25 cellular contexts compared by ENCODE assay signal in genomic region chr1:53274541-53275185, GRCh38.
"Had no signal": no experiment of that assay in that cellular context is flagged by ENCODE, and none has a peak within 500 bp of the region (broad histone marks: within the 10 kb centered on the region; RNA-seq: fewer than 3 reads in every experiment).

No MANE protein-coding gene starts in this region.

- H3K27me3 ChIP-seq: breast epithelium, colonic mucosa, dorsolateral prefrontal cortex, esophagus squamous epithelium, gastrocnemius medialis, neural progenitor cell, stomach, tibial nerve had no signal

- H3K27ac Mint-ChIP-seq: activated CD4-positive, alpha-beta memory T cell treated with anti-CD3 and anti-CD28 coated beads, Interleukin-2, amount 10 ng/mL, durations not matched to agents 7 days and 5 days; activated naive CD8-positive, alpha-beta T cell treated with anti-CD3 and anti-CD28 coated beads for 36 hours; activated T-cell treated with anti-CD3 and anti-CD28 coated beads, Interleukin-2, amount 50 U/mL, for 24 hours; activated T-helper 17 cell treated with anti-CD3 and anti-CD28 coated beads, Interleukin-2, amount 50 U/mL, for 72 hours; effector memory CD8-positive, alpha-beta T cell; memory B cell; progenitor cell of endocrine pancreas had no signal

- H3K27me3 Mint-ChIP-seq: activated CD4-positive, alpha-beta memory T cell treated with anti-CD3 and anti-CD28 coated beads, Interleukin-2, amount 10 ng/mL, durations not matched to agents 7 days and 5 days; activated naive CD8-positive, alpha-beta T cell treated with anti-CD3 and anti-CD28 coated beads for 36 hours; activated T-cell treated with anti-CD3 and anti-CD28 coated beads, Interleukin-2, amount 50 U/mL, for 24 hours; activated T-helper 17 cell treated with anti-CD3 and anti-CD28 coated beads, Interleukin-2, amount 50 U/mL, for 72 hours; central memory CD8-positive, alpha-beta T cell; effector memory CD8-positive, alpha-beta T cell; memory B cell; progenitor cell of endocrine pancreas had no signal

- H3K36me3 ChIP-seq: breast epithelium, colonic mucosa, gastrocnemius medialis, neural progenitor cell, stomach, suprapubic skin had no signal

- H3K9me3 ChIP-seq: breast epithelium, colonic mucosa, esophagus squamous epithelium, gastrocnemius medialis, stomach, suprapubic skin, tibial nerve had no signal

- H3K4me3 Mint-ChIP-seq: activated CD4-positive, alpha-beta memory T cell treated with anti-CD3 and anti-CD28 coated beads, Interleukin-2, amount 10 ng/mL, durations not matched to agents 7 days and 5 days; activated naive CD8-positive, alpha-beta T cell treated with anti-CD3 and anti-CD28 coated beads for 36 hours; activated T-cell treated with anti-CD3 and anti-CD28 coated beads, Interleukin-2, amount 50 U/mL, for 24 hours; activated T-helper 17 cell treated with anti-CD3 and anti-CD28 coated beads, Interleukin-2, amount 50 U/mL, for 72 hours; central memory CD8-positive, alpha-beta T cell; effector memory CD8-positive, alpha-beta T cell; memory B cell; neural progenitor cell had no signal

- H3K4me3 ChIP-seq: breast epithelium, colonic mucosa, dorsolateral prefrontal cortex, esophagus squamous epithelium, gastrocnemius medialis, neural progenitor cell, stomach, suprapubic skin, tibial nerve had no signal

- ATAC-seq: activated T-helper 17 cell treated with anti-CD3 and anti-CD28 coated beads, Interleukin-2, amount 50 U/mL, for 72 hours; effector memory CD8-positive, alpha-beta T cell; gastrocnemius medialis; left ventricle myocardium superior had no signal

- H3K9ac ChIP-seq: neural progenitor cell had no signal

- H3K9me3 Mint-ChIP-seq: activated CD4-positive, alpha-beta memory T cell treated with anti-CD3 and anti-CD28 coated beads, Interleukin-2, amount 10 ng/mL, durations not matched to agents 7 days and 5 days; activated naive CD8-positive, alpha-beta T cell treated with anti-CD3 and anti-CD28 coated beads for 36 hours; activated T-cell treated with anti-CD3 and anti-CD28 coated beads, Interleukin-2, amount 50 U/mL, for 24 hours; activated T-helper 17 cell treated with anti-CD3 and anti-CD28 coated beads, Interleukin-2, amount 50 U/mL, for 72 hours; central memory CD8-positive, alpha-beta T cell; effector memory CD8-positive, alpha-beta T cell; memory B cell; neural progenitor cell had no signal

- H3K4me1 ChIP-seq: breast epithelium, colonic mucosa, gastrocnemius medialis, neural progenitor cell, stomach, tibial nerve had no signal

- FAIRE-seq: astrocyte, urothelium cell line had no signal

- H3K27ac ChIP-seq: breast epithelium, colonic mucosa, dorsolateral prefrontal cortex, gastrocnemius medialis, neural progenitor cell, stomach, suprapubic skin, tibial nerve had no signal

- DNase-seq: activated CD4-positive, alpha-beta memory T cell treated with anti-CD3 and anti-CD28 coated beads, Interleukin-2, amount 10 ng/mL, durations not matched to agents 7 days and 5 days; activated CD4-positive, alpha-beta T cell treated with anti-CD3 and anti-CD28 coated beads for 4 hours; activated CD4-positive, CD25-positive, alpha-beta regulatory T cell; activated CD8-positive, alpha-beta memory T cell treated with anti-CD3 and anti-CD28 coated beads, Interleukin-2, amount 50 U/mL, for 4 hours; activated naive CD8-positive, alpha-beta T cell treated with anti-CD3 and anti-CD28 coated beads for 36 hours; activated T-cell treated with anti-CD3 and anti-CD28 coated beads, Interleukin-2, amount 50 U/mL, for 24 hours; colonic mucosa; effector memory CD8-positive, alpha-beta T cell; esophagus squamous epithelium; gastrocnemius medialis; hippocampal formation; left ventricle myocardium superior; stimulated activated CD4-positive, alpha-beta T cell treated with anti-CD3 and anti-CD28 coated beads, Interleukin-4, amount 100 ng/mL, for 4 hours; stomach had no signal

- H3K4me1 Mint-ChIP-seq: activated CD4-positive, alpha-beta memory T cell treated with anti-CD3 and anti-CD28 coated beads, Interleukin-2, amount 10 ng/mL, durations not matched to agents 7 days and 5 days; activated T-helper 17 cell treated with anti-CD3 and anti-CD28 coated beads, Interleukin-2, amount 50 U/mL, for 72 hours had no signal
